ENCODE assay signal across 25 cellular contexts in the genomic region with DNA sequence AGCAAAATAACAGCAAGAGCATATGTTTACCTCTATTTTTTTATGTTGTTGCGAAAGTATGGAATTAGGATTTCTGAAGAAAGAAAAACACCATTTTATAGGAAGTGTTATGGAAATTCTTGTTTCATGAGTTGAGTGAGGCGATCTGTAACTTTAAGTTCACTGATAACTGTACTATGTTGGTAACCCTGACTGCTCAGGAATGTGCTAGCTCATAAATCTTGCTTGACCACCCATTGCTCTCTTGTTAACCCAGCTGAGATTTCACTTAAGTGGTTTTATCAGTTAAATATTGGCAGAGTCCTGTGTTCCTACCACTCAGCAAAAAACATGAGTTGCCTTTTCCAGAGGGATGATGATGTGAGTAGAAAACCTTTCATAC.
A peak's percentile ranks its signal among the peaks of the same experiment; 100 is the strongest.
DNase-seq lines count a peak whose midpoint lies in the region; ATAC-seq, FAIRE-seq and TF ChIP-seq lines count a peak whose summit lies in the region.
"Had no signal": no experiment of that assay in that cellular context is flagged by ENCODE, and none has a peak within 500 bp of the region (broad histone marks: within the 10 kb centered on the region; RNA-seq: fewer than 3 reads in every experiment).

No MANE protein-coding gene starts in this region.

- peak; percentile 69 for DNase-seq in AG09309 (ENCODE audit: low read depth)
- peak; percentile 56 for DNase-seq in endothelial cell of umbilical vein (ENCODE audit: low read depth, low spot score)
- DNase-seq in left kidney (ENCODE audit: low read depth, low spot score) = peak; percentile 83
- DNase-seq in activated CD4-positive, CD25-positive, alpha-beta regulatory T cell treated with anti-CD3 and anti-CD28 coated beads, Interleukin-2, amount 50 U/mL, for 72 hours = no peak
- no peak for DNase-seq in NCI-H446 treated with DMSO at 0.1 percent for 48 hours (lab: John Stamatoyannopoulos, UW)
- no peak for DNase-seq in MCF 10A (ENCODE audit: unreplicated experiment)
- DNase-seq: activated naive CD4-positive, alpha-beta T cell treated with anti-CD3 and anti-CD28 coated beads, Interleukin-2, amount 10 ng/mL, durations not matched to agents 7 days and 5 days; activated T-cell treated with anti-CD3 and anti-CD28 coated beads, Interleukin-2, amount 50 U/mL, for 72 hours; anterior cingulate cortex; effector memory CD4-positive, alpha-beta T cell; head of caudate nucleus; KG1; mucosa of descending colon; NCI-H187 treated with DMSO at 0.1 percent for 48 hours; NCI-H774; PC-3; T-helper 1 cell had no signal

- H3K4me1 ChIP-seq in endothelial cell of umbilical vein (ENCODE audit: control insufficient read depth, extremely low read depth, insufficient read depth, low read length) = no peaks in the 10 kb centered on the region
- H3K4me1 ChIP-seq: SJSA1 had no signal

- intact Hi-C loops in endothelial cell of umbilical vein (cut with micrococcal nuclease) (loop anchor here (2.0 kb wide), 1 partner anchor 19 kb away; no protein-coding TSS in a partner anchor), MCF 10A (cut with micrococcal nuclease) (no loop called here)

- dilution Hi-C loops in endothelial cell of umbilical vein (cut with MboI; ENCODE audit: extremely low pct_ligation_motif_present, low sequenced_read_pairs) = no loop called here

- H3K4me3 ChIP-seq in AG09309 (ENCODE audit: control insufficient read depth, low read depth, low read length) (no peak overlapping the region), endothelial cell of umbilical vein (replicated peaks in 1 of 3; ENCODE audit: insufficient read depth in 1 of 3, low read depth in 1 of 3, low read length in 3 of 3) (no peak overlapping the region)
- H3K4me3 ChIP-seq: GM23338, mucosa of descending colon, SJSA1 had no signal

- no peak for ATAC-seq in HG02885 (IDR thresholded peaks at IDR 0.05; ENCODE audit: poor library complexity, unreplicated experiment)
- ATAC-seq: activated T-cell treated with anti-CD3 and anti-CD28 coated beads, Interleukin-2, amount 50 U/mL, for 72 hours; GM23338; mucosa of descending colon; PC-3 had no signal

- H3K9me3 Mint-ChIP-seq in MCF 10A (ENCODE audit: unreplicated experiment) = no peaks in the 10 kb centered on the region
- H3K9me3 Mint-ChIP-seq: activated naive CD4-positive, alpha-beta T cell treated with anti-CD3 and anti-CD28 coated beads, Interleukin-2, amount 10 ng/mL, durations not matched to agents 7 days and 5 days; activated T-cell treated with anti-CD3 and anti-CD28 coated beads, Interleukin-2, amount 50 U/mL, for 72 hours; GM23338 had no signal

- BruUV-seq in endothelial cell of umbilical vein (replicated peaks; lab: Mats Ljungman, UMichigan) (no TSS peak), MCF 10A (replicated peaks; lab: Mats Ljungman, UMichigan) (no TSS peak)

- CTCF ChIA-PET in endothelial cell of umbilical vein (lab: Charles Lee) (no interaction called here), MCF 10A (lab: Yijun Ruan, JAX) (no interaction called here)

- H3K27ac ChIP-seq in endothelial cell of umbilical vein (ENCODE audit: insufficient read depth, low read depth, low read length) = no peak overlapping the region
- H3K27ac ChIP-seq: C4-2B, SJSA1 had no signal

- TF ChIP-seq RAD21 in Ishikawa (IDR thresholded peaks at IDR 0.05; ENCODE audit: low read depth) = no peak

- POLR2A ChIA-PET in endothelial cell of umbilical vein (lab: Charles Lee) = no interaction called here
- POLR2A ChIA-PET in MCF 10A (lab: Yijun Ruan, JAX) = no interaction called here

- H3K4me1 Mint-ChIP-seq in MCF 10A (ENCODE audit: insufficient read depth, unreplicated experiment) = no peaks in the 10 kb centered on the region
- H3K4me1 Mint-ChIP-seq: activated naive CD4-positive, alpha-beta T cell treated with anti-CD3 and anti-CD28 coated beads, Interleukin-2, amount 10 ng/mL, durations not matched to agents 7 days and 5 days had no signal

- TF ChIP-seq CTCF in AG09309 (IDR thresholded peaks at IDR 0.05; ENCODE audit: control insufficient read depth, insufficient read depth, low read depth, low read length, missing control alignments) = no peak
- no peak for TF ChIP-seq CTCF in endothelial cell of umbilical vein (IDR thresholded peaks at IDR 0.05; ENCODE audit: extremely low read depth in 1 of 2, insufficient read depth in 1 of 2, low read depth in 1 of 2, low read length in 2 of 2)
- TF ChIP-seq CTCF in MCF 10A (IDR thresholded peaks at IDR 0.05; ENCODE audit: unreplicated experiment) = no peak

- no peak overlapping the region for H3K9ac ChIP-seq in endothelial cell of umbilical vein (replicated peaks; ENCODE audit: extremely low read depth, insufficient read depth, low read length)

- no peaks in the 10 kb centered on the region for H3K36me3 Mint-ChIP-seq in MCF 10A (ENCODE audit: insufficient read depth, unreplicated experiment)
- H3K36me3 Mint-ChIP-seq: activated naive CD4-positive, alpha-beta T cell treated with anti-CD3 and anti-CD28 coated beads, Interleukin-2, amount 10 ng/mL, durations not matched to agents 7 days and 5 days had no signal

- H3K36me3 ChIP-seq in endothelial cell of umbilical vein (ENCODE audit: control insufficient read depth in 2 of 2, extremely low read depth in 1 of 2, insufficient read depth in 2 of 2, low read length in 2 of 2) = no peaks in the 10 kb centered on the region
- H3K36me3 ChIP-seq: SJSA1 had no signal

- 0 out of 2 replicates have a peak, but pooled peaks have one; percentile 40 for TF ChIP-seq EP300 in Ishikawa (IDR thresholded peaks at IDR 0.05; ENCODE audit: borderline replicate concordance)

- H3K9me1 ChIP-seq in endothelial cell of umbilical vein (replicated peaks; ENCODE audit: control insufficient read depth, extremely low read depth, insufficient read depth, low read length) = no peaks in the 10 kb centered on the region

- H3K27me3 Mint-ChIP-seq in MCF 10A (ENCODE audit: insufficient read depth, unreplicated experiment) = no peaks in the 10 kb centered on the region
- H3K27me3 Mint-ChIP-seq: progenitor cell of endocrine pancreas had no signal

- no peak overlapping the region for H3K27ac Mint-ChIP-seq in MCF 10A (ENCODE audit: low read depth, unreplicated experiment)
- H3K27ac Mint-ChIP-seq: activated naive CD4-positive, alpha-beta T cell treated with anti-CD3 and anti-CD28 coated beads, Interleukin-2, amount 10 ng/mL, durations not matched to agents 7 days and 5 days; activated T-cell treated with anti-CD3 and anti-CD28 coated beads, Interleukin-2, amount 50 U/mL, for 72 hours; GM23338; progenitor cell of endocrine pancreas had no signal

- H3K4me3 Mint-ChIP-seq in MCF 10A (ENCODE audit: unreplicated experiment) = no peak overlapping the region
- H3K4me3 Mint-ChIP-seq: activated naive CD4-positive, alpha-beta T cell treated with anti-CD3 and anti-CD28 coated beads, Interleukin-2, amount 10 ng/mL, durations not matched to agents 7 days and 5 days; activated T-cell treated with anti-CD3 and anti-CD28 coated beads, Interleukin-2, amount 50 U/mL, for 72 hours; GM23338 had no signal

- H2AFZ ChIP-seq in endothelial cell of umbilical vein (ENCODE audit: low read depth, low read length) = no peak overlapping the region
- H2AFZ ChIP-seq: GM23338 had no signal

- no peak for FAIRE-seq in endothelial cell of umbilical vein (lab: Jason Lieb, UNC)
- FAIRE-seq: TTC549, urothelium cell line had no signal

- TF ChIP-seq POLR2A in endothelial cell of umbilical vein (IDR thresholded peaks at IDR 0.05; ENCODE audit: low read depth, low read length) = no peak

- no peak overlapping the region for H3K4me2 ChIP-seq in endothelial cell of umbilical vein (ENCODE audit: insufficient read depth, low read length)
- H3K4me2 ChIP-seq: GM23338 had no signal

- H3K9me3 ChIP-seq in endothelial cell of umbilical vein (replicated peaks; ENCODE audit: control insufficient read depth, insufficient read depth, low read length) = no peaks in the 10 kb centered on the region
- H3K9me3 ChIP-seq: mucosa of descending colon had no signal

- H3K27me3 ChIP-seq in endothelial cell of umbilical vein (ENCODE audit: control insufficient read depth in 2 of 2, insufficient read depth in 2 of 2, low read length in 2 of 2) = no peaks in the 10 kb centered on the region
- H3K27me3 ChIP-seq: SJSA1 had no signal

- no peaks in the 10 kb centered on the region for H4K20me1 ChIP-seq in endothelial cell of umbilical vein (replicated peaks; ENCODE audit: control insufficient read depth, extremely low read depth, insufficient read depth, low read length)

- no peaks in the 10 kb centered on the region for H3K79me2 ChIP-seq in endothelial cell of umbilical vein (ENCODE audit: control insufficient read depth, insufficient read depth, low read length)

TF ChIP-seq in Ishikawa, 13 proteins besides CTCF, POLR2A, EP300 and RAD21:
- peak; percentile 79 for TF ChIP-seq TEAD4 (IDR thresholded peaks at IDR 0.05)
- no peak for TF ChIP-seq TAF1 (IDR thresholded peaks at IDR 0.05; ENCODE audit: low read depth)
- TF ChIP-seq NFIC (IDR thresholded peaks at IDR 0.05) = peak; percentile 55; the same call in 1 of the 2 replicates
TF ChIP-seq in Ishikawa: peak in this region for 2.

TF ChIP-seq in endothelial cell of umbilical vein, 7 proteins besides CTCF, POLR2A, EP300 and RAD21:
- TF ChIP-seq FOS (IDR thresholded peaks at IDR 0.05; ENCODE audit: borderline replicate concordance, insufficient read depth, low read length) (no peak), MYC (IDR thresholded peaks at IDR 0.05; ENCODE audit: low read depth, low read length) (no peak), JUN (IDR thresholded peaks at IDR 0.05; ENCODE audit: borderline replicate concordance, insufficient read depth, insufficient read length, low read depth) (no peak), EZH2 (IDR thresholded peaks at IDR 0.05; ENCODE audit: borderline replicate concordance, low read depth, low read length, severe bottlenecking) (no peak), POLR2AphosphoS5 (IDR thresholded peaks at IDR 0.05; ENCODE audit: insufficient read depth, low read depth, low read length) (no peak), GATA2 (IDR thresholded peaks at IDR 0.05; ENCODE audit: insufficient read depth, insufficient read length, low read depth, low read length) (no peak)
- TF ChIP-seq, protein P1, sequence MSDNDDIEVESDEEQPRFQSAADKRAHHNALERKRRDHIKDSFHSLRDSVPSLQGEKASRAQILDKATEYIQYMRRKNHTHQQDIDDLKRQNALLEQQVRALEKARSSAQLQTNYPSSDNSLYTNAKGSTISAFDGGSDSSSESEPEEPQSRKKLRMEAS (IDR thresholded peaks at IDR 0.05; ENCODE audit: insufficient read depth, insufficient read length) = no peak

Comparison
In these comparisons a context has a peak if more than half of its experiments do, and no peak if none do; other contexts are left out.
1. DNase-seq: peak in AG09309 (single experiment), endothelial cell of umbilical vein (single experiment) and left kidney (single experiment); none in activated CD4-positive, CD25-positive, alpha-beta regulatory T cell treated with anti-CD3 and anti-CD28 coated beads, Interleukin-2, amount 50 U/mL, for 72 hours (single experiment), NCI-H446 treated with DMSO at 0.1 percent for 48 hours (single experiment) and MCF 10A (single experiment).